In genomic region chr9:116298992-116299391, GRCh38 we compare ENCODE assay signal across 21 cellular contexts.
"Had no signal": no experiment of that assay in that cellular context is flagged by ENCODE, and none has a peak within 500 bp of the region (broad histone marks: within the 10 kb centered on the region; RNA-seq: fewer than 3 reads in every experiment).

No MANE protein-coding gene starts in this region.

- DNase-seq: activated CD4-positive, CD25-positive, alpha-beta regulatory T cell treated with anti-CD3 and anti-CD28 coated beads, Interleukin-2, amount 50 U/mL, for 72 hours; activated naive CD4-positive, alpha-beta T cell; activated naive CD8-positive, alpha-beta T cell treated with anti-CD3 and anti-CD28 coated beads for 36 hours; activated T-cell treated with anti-CD3 and anti-CD28 coated beads, Interleukin-2, amount 50 U/mL, for 1 hour; colonic mucosa; nephron progenitor cell; sigmoid colon; stimulated activated CD4-positive, alpha-beta T cell treated with anti-CD3 and anti-CD28 coated beads, Interleukin-15, amount 100 ng/mL, for 24 hours; stomach; transverse colon; WERI-Rb-1 had no signal

- H3K9me3 ChIP-seq: colonic mucosa, esophagus muscularis mucosa, sigmoid colon, stomach, suprapubic skin, transverse colon had no signal

- FAIRE-seq: astrocyte, frontal cortex, islet of Langerhans, TTC549, urothelium cell line had no signal

- H3K27ac ChIP-seq: colonic mucosa, dorsolateral prefrontal cortex, esophagus muscularis mucosa, sigmoid colon, stomach, suprapubic skin, transverse colon, WERI-Rb-1 had no signal

- H3K4me3 ChIP-seq: colonic mucosa, dorsolateral prefrontal cortex, esophagus muscularis mucosa, sigmoid colon, smooth muscle cell, stomach, suprapubic skin, transverse colon had no signal

- H3K4me2 ChIP-seq: smooth muscle cell had no signal

- H3K4me1 ChIP-seq: colonic mucosa, esophagus muscularis mucosa, sigmoid colon, stomach, suprapubic skin, transverse colon had no signal

- ATAC-seq: stimulated activated memory B cell treated with anti-CD40 and anti-IgM and Interleukin-4, amounts not matched to agents 10 μg/mL and 1 μg/mL and 100 μg/mL, for 72 hours had no signal

- H3K27me3 ChIP-seq: colonic mucosa, esophagus muscularis mucosa, sigmoid colon, stomach, suprapubic skin, transverse colon had no signal

- H3K36me3 ChIP-seq: colonic mucosa, esophagus muscularis mucosa, sigmoid colon, suprapubic skin, transverse colon, WERI-Rb-1 had no signal
